ENCODE assay signal across 34 cellular contexts in genomic region chr16:53931946-53932345, GRCh38.
"Had no signal": no experiment of that assay in that cellular context is flagged by ENCODE, and none has a peak within 500 bp of the region (broad histone marks: within the 10 kb centered on the region; RNA-seq: fewer than 3 reads in every experiment).

No MANE protein-coding gene starts in this region.

- DNase-seq: Karpas-422, Kasumi-1, MG63, MM.1S, MV-4-11, NCI-H1048, NCI-H1092, NCI-H1092 treated with DMSO at 0.1 percent for 48 hours, NCI-H1105, NCI-H1105 treated with DMSO at 0.1 percent for 48 hours, NCI-H1417, NCI-H1417 treated with DMSO at 0.1 percent for 48 hours, NCI-H1436, NCI-H1436 treated with DMSO at 0.1 percent for 48 hours, NCI-H146, NCI-H1694, NCI-H1694 treated with DMSO at 0.1 percent for 48 hours, NCI-H187, NCI-H187 treated with DMSO at 0.1 percent for 48 hours, NCI-H1930, NCI-H2029, NCI-H2029 treated with DMSO at 0.1 percent for 48 hours, NCI-H2081, NCI-H2081 treated with DMSO at 0.1 percent for 48 hours, NCI-H2107, NCI-H2171, NCI-H2171 treated with DMSO at 0.1 percent for 48 hours, NCI-H2227 treated with DMSO at 0.1 percent for 48 hours, NCI-H226, NCI-H345, NCI-H446, NCI-H446 treated with DMSO at 0.1 percent for 48 hours, NCI-H510A, NCI-H510A treated with DMSO at 0.1 percent for 48 hours had no signal

- H3K9me3 ChIP-seq: MG63 had no signal

- H3K4me3 ChIP-seq: MG63 had no signal

- H3K27me3 ChIP-seq: MG63 had no signal
